Comparison of ENCODE assay signal across 1 cellular context in genomic region chr12:95837240-95838038, GRCh38.
TF ChIP-seq lines count a peak whose summit lies in the region.

No MANE protein-coding gene starts in this region.

TF ChIP-seq in HCT116, 20 proteins besides CTCF, POLR2A, EP300 and RAD21:
- no peak for TF ChIP-seq CEBPB (IDR thresholded peaks at IDR 0.05; ENCODE audit: low read depth)
- TF ChIP-seq REST (IDR thresholded peaks at IDR 0.05; ENCODE audit: low read depth): no peak
- no peak for TF ChIP-seq EZH2 (IDR thresholded peaks at IDR 0.05)
- TF ChIP-seq MAX (IDR thresholded peaks at IDR 0.05): no peak
- TF ChIP-seq ZBTB33 (IDR thresholded peaks at IDR 0.05; ENCODE audit: extremely low read depth, insufficient replicate concordance, low read length): no peak
- TF ChIP-seq TCF7L2 (IDR thresholded peaks at IDR 0.05; ENCODE audit: borderline replicate concordance, extremely low read depth, insufficient read depth, insufficient read length): no peak
- TF ChIP-seq SP1 (IDR thresholded peaks at IDR 0.05; ENCODE audit: low read depth): no peak
- TF ChIP-seq EZH2phosphoT487 (IDR thresholded peaks at IDR 0.05; ENCODE audit: borderline replicate concordance): no peak
- TF ChIP-seq YY1 (IDR thresholded peaks at IDR 0.05; ENCODE audit: extremely low read depth, insufficient replicate concordance, low read depth, low read length): no peak
- TF ChIP-seq ZFX (IDR thresholded peaks at IDR 0.05): no peak
